In genomic region chr12:92466391-92467305, GRCh38 we compare ENCODE assay signal across 9 cellular contexts.
A peak's percentile ranks its signal among the peaks of the same experiment; 100 is the strongest.
DNase-seq lines count a peak whose midpoint lies in the region; ATAC-seq and TF ChIP-seq lines count a peak whose summit lies in the region.
"Had no signal": no experiment of that assay in that cellular context is flagged by ENCODE, and none has a peak within 500 bp of the region (broad histone marks: within the 10 kb centered on the region; RNA-seq: fewer than 3 reads in every experiment).

No MANE protein-coding gene starts in this region.

- H3K27me3 Mint-ChIP-seq in endothelial cell (ENCODE audit: unreplicated experiment): no peaks in the 10 kb centered on the region
- H3K27me3 Mint-ChIP-seq: central memory CD8-positive, alpha-beta T cell had no signal

- H3K9me3 Mint-ChIP-seq in endothelial cell (ENCODE audit: unreplicated experiment): no peaks in the 10 kb centered on the region
- H3K9me3 Mint-ChIP-seq: central memory CD8-positive, alpha-beta T cell had no signal

- H3K27ac Mint-ChIP-seq in endothelial cell (ENCODE audit: unreplicated experiment): no peak overlapping the region

- no peaks in the 10 kb centered on the region for H3K36me3 Mint-ChIP-seq in endothelial cell (ENCODE audit: low read depth, unreplicated experiment)

- ATAC-seq in GM21423 (IDR thresholded peaks at IDR 0.05; ENCODE audit: unreplicated experiment) (peak; percentile 28), omental fat pad (ENCODE audit: low FRiP score) (no peak)
- ATAC-seq in activated CD4-positive, CD25-positive, alpha-beta regulatory T cell treated with anti-CD3 and anti-CD28 coated beads, Interleukin-2, amount 50 U/mL, for 24 hours: no peak

- peaks cover 7% of the 10 kb centered on the region for H3K4me1 Mint-ChIP-seq in endothelial cell (ENCODE audit: unreplicated experiment)

- H3K4me3 Mint-ChIP-seq in endothelial cell (ENCODE audit: unreplicated experiment): no peak overlapping the region
- H3K4me3 Mint-ChIP-seq: central memory CD8-positive, alpha-beta T cell had no signal

- TF ChIP-seq CTCF in endothelial cell (IDR thresholded peaks at IDR 0.05; ENCODE audit: unreplicated experiment): no peak
- no peak for TF ChIP-seq CTCF in omental fat pad (IDR thresholded peaks at IDR 0.05)

- DNase-seq in ELF-1 (ENCODE audit: low read depth, low spot score) (peak; percentile 40), LHCN-M2 (ENCODE audit: low read depth) (peak; percentile 99), cerebellum (ENCODE audit: low spot score) (peak; percentile 36), nucleus accumbens (lab: John Stamatoyannopoulos, UW) (peak in 31 of 56 donors; percentile 1 to 61 (median 15)), endothelial cell (ENCODE audit: low spot score) (no peak), omental fat pad (ENCODE audit: low spot score) (no peak)

Comparison
In these comparisons a context has a peak if more than half of its experiments do, and no peak if none do; other contexts are left out.
1. DNase-seq: peak in ELF-1 (single experiment), LHCN-M2 (single experiment), cerebellum (single experiment) and nucleus accumbens (31 of 56); none in endothelial cell (single experiment) and omental fat pad (single experiment).